ENCODE assay signal across 18 cellular contexts in the genomic region with DNA sequence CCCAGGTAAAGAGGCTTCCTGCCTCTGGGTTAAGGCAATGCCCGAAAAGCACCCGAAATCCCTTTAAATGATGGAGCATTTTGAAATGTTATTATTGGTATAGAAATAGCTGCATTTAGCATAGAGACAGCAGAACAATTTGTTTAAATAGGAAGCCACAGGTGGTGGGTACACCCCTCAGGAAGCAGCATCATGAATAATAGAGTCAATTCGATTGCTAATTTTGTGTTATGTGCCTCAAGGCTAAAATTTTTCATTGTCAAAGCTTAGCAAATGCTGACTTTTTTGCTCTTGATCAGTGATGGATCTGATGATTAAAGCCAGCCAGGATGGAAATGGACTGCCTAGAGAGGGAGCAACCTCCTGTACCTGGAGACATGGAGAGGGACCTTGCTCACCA. TPM values are rescaled to one million over a fixed set of nuclear protein-coding genes. Genes with fewer than 3 reads are reported as not detected.
"Had no signal": no experiment of that assay in that cellular context is flagged by ENCODE, and none has a peak within 500 bp of the region (broad histone marks: within the 10 kb centered on the region; RNA-seq: fewer than 3 reads in every experiment).

No MANE protein-coding gene starts in this region.

- H3K27ac ChIP-seq: heart right ventricle, thoracic aorta, uterus had no signal

- ATAC-seq: activated naive CD8-positive, alpha-beta T cell treated with anti-CD3 and anti-CD28 coated beads, Interleukin-2, amount 50 U/mL, for 24 hours; activated T-cell treated with anti-CD3 and anti-CD28 coated beads, Interleukin-2, amount 50 U/mL, for 72 hours; heart right ventricle; left lung; pancreas; stimulated activated naive CD8-positive, alpha-beta T cell treated with anti-CD3 and anti-CD28 coated beads, Interleukin-15, amount 100 ng/mL, for 72 hours had no signal

- FAIRE-seq: astrocyte, colon, frontal cortex, pancreas had no signal

- H3K36me3 ChIP-seq: heart right ventricle, left lung, pancreas, thoracic aorta, uterus had no signal

- H3K4me3 Mint-ChIP-seq: activated CD4-positive, alpha-beta memory T cell treated with anti-CD3 and anti-CD28 coated beads, Interleukin-2, amount 10 ng/mL, durations not matched to agents 7 days and 5 days; activated naive CD8-positive, alpha-beta T cell treated with anti-CD3 and anti-CD28 coated beads, Interleukin-2, amount 50 U/mL, for 24 hours; activated T-cell treated with anti-CD3 and anti-CD28 coated beads, Interleukin-2, amount 50 U/mL, for 72 hours; stimulated activated naive CD8-positive, alpha-beta T cell treated with anti-CD3 and anti-CD28 coated beads, Interleukin-15, amount 100 ng/mL, for 72 hours had no signal

- H3K27me3 ChIP-seq: heart right ventricle, left lung, pancreas, uterus had no signal

- H3K4me1 ChIP-seq: uterus had no signal

- H3K4me3 ChIP-seq: heart right ventricle, left lung, pancreas, thoracic aorta, uterus had no signal

- DNase-seq: activated CD4-positive, alpha-beta memory T cell treated with anti-CD3 and anti-CD28 coated beads, Interleukin-2, amount 10 ng/mL, durations not matched to agents 7 days and 5 days; activated CD4-positive, alpha-beta T cell treated with anti-CD3 and anti-CD28 coated beads for 1 hour; activated naive CD4-positive, alpha-beta T cell; activated naive CD8-positive, alpha-beta T cell treated with anti-CD3 and anti-CD28 coated beads, Interleukin-2, amount 50 U/mL, for 24 hours; activated T-cell treated with anti-CD3 and anti-CD28 coated beads, Interleukin-2, amount 50 U/mL, for 72 hours; heart right ventricle; islet precursor cell; left lung; mesenchymal stem cell; retina; stimulated activated CD4-positive, alpha-beta T cell treated with anti-CD3 and anti-CD28 coated beads, Interleukin-4, amount 100 ng/mL, for 4 hours; stimulated activated naive CD8-positive, alpha-beta T cell treated with anti-CD3 and anti-CD28 coated beads, Interleukin-15, amount 100 ng/mL, for 72 hours; uterus had no signal

- H3K9me3 ChIP-seq: heart right ventricle, left lung, pancreas, thoracic aorta, uterus had no signal

- H3K9me3 Mint-ChIP-seq: activated CD4-positive, alpha-beta memory T cell treated with anti-CD3 and anti-CD28 coated beads, Interleukin-2, amount 10 ng/mL, durations not matched to agents 7 days and 5 days; activated naive CD8-positive, alpha-beta T cell treated with anti-CD3 and anti-CD28 coated beads, Interleukin-2, amount 50 U/mL, for 24 hours; activated T-cell treated with anti-CD3 and anti-CD28 coated beads, Interleukin-2, amount 50 U/mL, for 72 hours; stimulated activated naive CD8-positive, alpha-beta T cell treated with anti-CD3 and anti-CD28 coated beads, Interleukin-15, amount 100 ng/mL, for 72 hours had no signal

- H3K27me3 Mint-ChIP-seq: activated naive CD8-positive, alpha-beta T cell treated with anti-CD3 and anti-CD28 coated beads, Interleukin-2, amount 50 U/mL, for 24 hours; stimulated activated naive CD8-positive, alpha-beta T cell treated with anti-CD3 and anti-CD28 coated beads, Interleukin-15, amount 100 ng/mL, for 72 hours had no signal

- H3K27ac Mint-ChIP-seq: activated CD4-positive, alpha-beta memory T cell treated with anti-CD3 and anti-CD28 coated beads, Interleukin-2, amount 10 ng/mL, durations not matched to agents 7 days and 5 days; activated naive CD8-positive, alpha-beta T cell treated with anti-CD3 and anti-CD28 coated beads, Interleukin-2, amount 50 U/mL, for 24 hours; activated T-cell treated with anti-CD3 and anti-CD28 coated beads, Interleukin-2, amount 50 U/mL, for 72 hours; stimulated activated naive CD8-positive, alpha-beta T cell treated with anti-CD3 and anti-CD28 coated beads, Interleukin-15, amount 100 ng/mL, for 72 hours had no signal

RNA-seq across cellular contexts. Expression of a gene that starts 4.4 kb away (rescaled TPM):
- total RNA-seq: frontal cortex had no signal
